In genomic region chr6:13398421-13398994, GRCh38 we compare ENCODE assay signal across 18 cellular contexts.
DNase-seq lines count a peak whose midpoint lies in the region; ATAC-seq, FAIRE-seq and TF ChIP-seq lines count a peak whose summit lies in the region.
"Had no signal": no experiment of that assay in that cellular context is flagged by ENCODE, and none has a peak within 500 bp of the region (broad histone marks: within the 10 kb centered on the region; RNA-seq: fewer than 3 reads in every experiment).

No MANE protein-coding gene starts in this region.

- 83% methylated on average over 9 of the region's 9 CpGs for WGBS in A549 (ENCODE audit: missing lambda C conversion rate)

- no peak overlapping the region for H3K9ac ChIP-seq in PC-3 (ENCODE audit: low read length)

- TF ChIP-seq POLR2A in A549 (IDR thresholded peaks at IDR 0.05; ENCODE audit: low read length), result no peak

- intact Hi-C loops in PC-3 (cut with micrococcal nuclease), result no loop called here

- ATAC-seq in A549 (no peak), left lobe of liver (no peak), PC-3 (no peak), GM19467 (IDR thresholded peaks at IDR 0.05; ENCODE audit: unreplicated experiment) (no peak), HG02678 (IDR thresholded peaks at IDR 0.05; ENCODE audit: unreplicated experiment) (no peak)
- ATAC-seq: activated CD8-positive, alpha-beta T cell treated with anti-CD3 and anti-CD28 coated beads for 36 hours had no signal

- H3K36me3 ChIP-seq in PC-3 (ENCODE audit: low read depth, low read length), result no peaks in the 10 kb centered on the region
- H3K36me3 ChIP-seq: adrenal gland, MG63, sigmoid colon, transverse colon had no signal

- no peaks in the 10 kb centered on the region for H4K20me1 ChIP-seq in PC-3 (ENCODE audit: low read length)

- no peak for TF ChIP-seq EP300 in A549 (IDR thresholded peaks at IDR 0.05)

- H3F3A ChIP-seq in PC-3 (ENCODE audit: low read length, unreplicated experiment), result no peaks in the 10 kb centered on the region

- no peak for TF ChIP-seq CTCF in A549 (IDR thresholded peaks at IDR 0.05)
- TF ChIP-seq CTCF in PC-3 (conservative IDR thresholded peaks at IDR 0.05; ENCODE audit: low read depth, low read length), result no peak

- H3K9me2 ChIP-seq in PC-3 (replicated peaks; ENCODE audit: low read length), result no peaks in the 10 kb centered on the region

- DNase-seq in A549 (ENCODE audit: low read depth in 1 of 2, low spot score in 1 of 2) (no peak), HEK293T (ENCODE audit: extremely low spot score) (peak; percentile 26), cerebellum (ENCODE audit: low spot score) (peak; percentile 57), left lobe of liver (ENCODE audit: low spot score) (peak; percentile 30), PC-3 (no peak), COLO829 (ENCODE audit: low spot score) (no peak)
- DNase-seq: activated CD8-positive, alpha-beta T cell treated with anti-CD3 and anti-CD28 coated beads for 36 hours; Caco-2; MG63; sigmoid colon; stimulated activated CD4-positive, alpha-beta T cell treated with anti-CD3 and anti-CD28 coated beads, Interleukin-2, amount 100 ng/mL, for 48 hours; stimulated activated CD8-positive, alpha-beta memory T cell treated with anti-CD3 and anti-CD28 coated beads, Interleukin-4, amount 100 ng/mL, for 48 hours; transverse colon had no signal

- no peak for FAIRE-seq in A549 (lab: Jason Lieb, UNC)
- FAIRE-seq: G401.6, TTC549 had no signal

- no peaks in the 10 kb centered on the region for H3K79me2 ChIP-seq in PC-3 (ENCODE audit: low read length)

- H3K27ac ChIP-seq in A549, result peak overlapping the region; percentile 92 to 93; a peak in 5 of 6 replicates
- no peak overlapping the region for H3K27ac ChIP-seq in PC-3 (ENCODE audit: low read length)
- H3K27ac ChIP-seq: adrenal gland had no signal

- BruUV-seq in PC-3 (replicated peaks; lab: Mats Ljungman, UMichigan), result no TSS peak

- no peak overlapping the region for H2AFZ ChIP-seq in PC-3 (ENCODE audit: low read length)

- CTCF ChIA-PET in A549 (lab: Yijun Ruan, JAX), result interaction anchor here (0.9 to 1.0 kb wide), 3 partner anchors 75 to 134 kb away, joined by 3 read pairs; partner anchors contain the start of gene GFOD1
- CTCF ChIA-PET in HEK293T (lab: Yijun Ruan, JAX), result interaction anchor here (0.5 kb wide), 1 partner anchor 1460 kb away, joined by 3 read pairs; no protein-coding TSS in a partner anchor
- CTCF ChIA-PET in PC-3 (lab: Charles Lee), result interaction anchor here (0.6 kb wide), 1 partner anchor 80 kb away, joined by 5 read pairs; no protein-coding TSS in a partner anchor

- H3K4me3 ChIP-seq in A549 (no peak overlapping the region), PC-3 (ENCODE audit: low read length) (no peak overlapping the region)
- H3K4me3 ChIP-seq: adrenal gland, MG63, sigmoid colon, transverse colon had no signal

- H3K27me3 ChIP-seq in PC-3 (ENCODE audit: low read length), result no peaks in the 10 kb centered on the region
- H3K27me3 ChIP-seq: sigmoid colon, transverse colon had no signal

- H3K4me2 ChIP-seq in A549 (peak overlapping the region; percentile 37; the same call in 2 of the 3 replicates), PC-3 (ENCODE audit: low read length) (no peak overlapping the region)

- H3K9me3 ChIP-seq in A549 (no peaks in the 10 kb centered on the region), PC-3 (ENCODE audit: low read length) (no peaks in the 10 kb centered on the region)
- H3K9me3 ChIP-seq: adrenal gland, Caco-2, MG63, sigmoid colon, transverse colon had no signal

- no peak for TF ChIP-seq RAD21 in A549 (conservative IDR thresholded peaks at IDR 0.05 in 1 of 2, IDR thresholded peaks at IDR 0.05 in 1 of 2)

- POLR2A ChIA-PET in A549 (lab: Yijun Ruan, JAX) (no interaction called here), HEK293T (lab: Yijun Ruan, JAX) (interaction anchor here (1.0 kb wide), 1 partner anchor 70 kb away, joined by 3 read pairs; the partner anchor contains the start of gene TBC1D7), PC-3 (lab: Charles Lee; ENCODE audit: unreplicated experiment) (no interaction called here)

- H3K4me1 ChIP-seq in A549, result peaks cover 47% of the 10 kb centered on the region
- peaks cover 7% of the 10 kb centered on the region; the same call in 1 of the 2 replicates for H3K4me1 ChIP-seq in PC-3 (ENCODE audit: insufficient read depth, low read length)
- H3K4me1 ChIP-seq: Caco-2 had no signal

TF ChIP-seq in A549, 52 proteins besides CTCF, POLR2A, EP300 and RAD21:
- TF ChIP-seq EHMT2 (IDR thresholded peaks at IDR 0.05; ENCODE audit: low read depth), result no peak
TF ChIP-seq in A549: peak in this region for 0.

TF ChIP-seq in HEK293T, 16 proteins besides CTCF, POLR2A, EP300 and RAD21:
- TF ChIP-seq LEF1 (IDR thresholded peaks at IDR 0.05; ENCODE audit: borderline replicate concordance) (no peak), FOXK2 (IDR thresholded peaks at IDR 0.05) (no peak), FOXA1 (IDR thresholded peaks at IDR 0.05) (no peak), L3MBTL2 (conservative IDR thresholded peaks at IDR 0.05) (no peak)
TF ChIP-seq in HEK293T: peak in this region for 0.

Comparison
In these comparisons a context has a peak if more than half of its experiments do, and no peak if none do; other contexts are left out.
1. DNase-seq: peak in HEK293T (single experiment), cerebellum (single experiment) and left lobe of liver (single experiment); none in A549 (0 of 2), PC-3 (single experiment) and COLO829 (single experiment).